In the genomic region with DNA sequence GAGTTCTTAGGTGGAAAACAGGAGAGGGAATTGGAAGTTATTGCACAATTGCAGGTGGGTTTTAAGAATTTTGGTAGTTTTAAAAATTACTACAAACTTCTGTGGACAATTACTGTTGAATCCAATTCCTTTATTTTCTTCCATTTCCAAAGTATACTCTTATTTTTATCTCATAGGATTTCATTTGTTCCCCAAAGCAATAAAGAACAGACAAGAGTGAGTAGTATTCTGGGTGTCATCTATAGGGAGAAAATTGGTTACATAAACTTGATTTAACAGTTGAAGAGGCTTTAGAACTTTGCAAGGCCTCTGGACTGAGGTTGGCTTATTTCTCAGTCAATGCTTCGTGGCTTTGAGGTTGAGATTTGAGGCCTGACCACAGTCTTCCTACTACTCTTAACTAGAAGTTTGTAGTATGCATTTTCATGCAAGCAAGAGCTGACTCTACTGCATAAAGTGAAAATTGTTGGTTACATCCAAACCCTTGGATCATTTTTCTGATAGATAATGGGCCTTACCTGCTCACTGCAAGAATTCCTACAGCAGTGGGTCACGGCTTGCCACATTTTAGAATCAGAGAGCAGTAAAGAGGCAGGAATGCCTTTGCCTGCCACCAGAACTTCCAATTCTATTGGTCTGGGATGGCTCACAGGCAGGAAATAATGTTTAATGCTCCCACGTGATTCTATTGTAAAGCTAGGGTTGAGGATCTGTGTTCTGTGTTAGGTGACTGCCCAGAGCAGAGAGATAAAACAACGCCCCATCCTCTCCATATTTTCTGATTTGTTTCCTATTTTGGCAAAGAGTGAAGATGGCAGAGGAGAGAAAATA, we compare ENCODE assay signal across 1 cellular context.
A peak's percentile ranks its signal among the peaks of the same experiment; 100 is the strongest.
TF ChIP-seq lines count a peak whose summit lies in the region.

No MANE protein-coding gene starts in this region.

TF ChIP-seq in HepG2, 621 proteins besides CTCF, POLR2A, EP300 and RAD21 (continued from another document and continues in another):
- TF ChIP-seq, protein P1, sequence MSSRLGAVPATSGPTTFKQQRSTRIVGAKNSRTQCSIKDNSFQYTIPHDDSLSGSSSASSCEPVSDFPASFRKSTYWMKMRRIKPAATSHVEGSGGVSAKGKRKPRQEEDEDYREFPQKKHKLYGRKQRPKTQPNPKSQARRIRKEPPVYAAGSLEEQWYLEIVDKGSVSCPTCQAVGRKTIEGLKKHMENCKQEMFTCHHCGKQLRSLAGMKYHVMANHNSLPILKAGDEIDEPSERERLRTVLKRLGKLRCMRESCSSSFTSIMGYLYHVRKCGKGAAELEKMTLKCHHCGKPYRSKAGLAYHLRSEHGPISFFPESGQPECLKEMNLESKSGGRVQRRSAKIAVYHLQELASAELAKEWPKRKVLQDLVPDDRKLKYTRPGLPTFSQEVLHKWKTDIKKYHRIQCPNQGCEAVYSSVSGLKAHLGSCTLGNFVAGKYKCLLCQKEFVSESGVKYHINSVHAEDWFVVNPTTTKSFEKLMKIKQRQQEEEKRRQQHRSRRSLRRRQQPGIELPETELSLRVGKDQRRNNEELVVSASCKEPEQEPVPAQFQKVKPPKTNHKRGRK (CRISPR knock-in tag; IDR thresholded peaks at IDR 0.05): peak; percentile 71; the same call in 1 of the 2 replicates
- TF ChIP-seq SMYD3 (CRISPR knock-in tag; IDR thresholded peaks at IDR 0.05): no peak
- TF ChIP-seq, protein P2, sequence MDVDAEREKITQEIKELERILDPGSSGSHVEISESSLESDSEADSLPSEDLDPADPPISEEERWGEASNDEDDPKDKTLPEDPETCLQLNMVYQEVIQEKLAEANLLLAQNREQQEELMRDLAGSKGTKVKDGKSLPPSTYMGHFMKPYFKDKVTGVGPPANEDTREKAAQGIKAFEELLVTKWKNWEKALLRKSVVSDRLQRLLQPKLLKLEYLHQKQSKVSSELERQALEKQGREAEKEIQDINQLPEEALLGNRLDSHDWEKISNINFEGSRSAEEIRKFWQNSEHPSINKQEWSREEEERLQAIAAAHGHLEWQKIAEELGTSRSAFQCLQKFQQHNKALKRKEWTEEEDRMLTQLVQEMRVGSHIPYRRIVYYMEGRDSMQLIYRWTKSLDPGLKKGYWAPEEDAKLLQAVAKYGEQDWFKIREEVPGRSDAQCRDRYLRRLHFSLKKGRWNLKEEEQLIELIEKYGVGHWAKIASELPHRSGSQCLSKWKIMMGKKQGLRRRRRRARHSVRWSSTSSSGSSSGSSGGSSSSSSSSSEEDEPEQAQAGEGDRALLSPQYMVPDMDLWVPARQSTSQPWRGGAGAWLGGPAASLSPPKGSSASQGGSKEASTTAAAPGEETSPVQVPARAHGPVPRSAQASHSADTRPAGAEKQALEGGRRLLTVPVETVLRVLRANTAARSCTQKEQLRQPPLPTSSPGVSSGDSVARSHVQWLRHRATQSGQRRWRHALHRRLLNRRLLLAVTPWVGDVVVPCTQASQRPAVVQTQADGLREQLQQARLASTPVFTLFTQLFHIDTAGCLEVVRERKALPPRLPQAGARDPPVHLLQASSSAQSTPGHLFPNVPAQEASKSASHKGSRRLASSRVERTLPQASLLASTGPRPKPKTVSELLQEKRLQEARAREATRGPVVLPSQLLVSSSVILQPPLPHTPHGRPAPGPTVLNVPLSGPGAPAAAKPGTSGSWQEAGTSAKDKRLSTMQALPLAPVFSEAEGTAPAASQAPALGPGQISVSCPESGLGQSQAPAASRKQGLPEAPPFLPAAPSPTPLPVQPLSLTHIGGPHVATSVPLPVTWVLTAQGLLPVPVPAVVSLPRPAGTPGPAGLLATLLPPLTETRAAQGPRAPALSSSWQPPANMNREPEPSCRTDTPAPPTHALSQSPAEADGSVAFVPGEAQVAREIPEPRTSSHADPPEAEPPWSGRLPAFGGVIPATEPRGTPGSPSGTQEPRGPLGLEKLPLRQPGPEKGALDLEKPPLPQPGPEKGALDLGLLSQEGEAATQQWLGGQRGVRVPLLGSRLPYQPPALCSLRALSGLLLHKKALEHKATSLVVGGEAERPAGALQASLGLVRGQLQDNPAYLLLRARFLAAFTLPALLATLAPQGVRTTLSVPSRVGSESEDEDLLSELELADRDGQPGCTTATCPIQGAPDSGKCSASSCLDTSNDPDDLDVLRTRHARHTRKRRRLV (CRISPR knock-in tag; IDR thresholded peaks at IDR 0.05): 0 out of 2 replicates have a peak, but pooled peaks have one; percentile 18
- peak; percentile 66; the same call in 1 of the 2 replicates for TF ChIP-seq MTF2 (CRISPR knock-in tag; IDR thresholded peaks at IDR 0.05; ENCODE audit: borderline replicate concordance)
- TF ChIP-seq, protein P3, sequence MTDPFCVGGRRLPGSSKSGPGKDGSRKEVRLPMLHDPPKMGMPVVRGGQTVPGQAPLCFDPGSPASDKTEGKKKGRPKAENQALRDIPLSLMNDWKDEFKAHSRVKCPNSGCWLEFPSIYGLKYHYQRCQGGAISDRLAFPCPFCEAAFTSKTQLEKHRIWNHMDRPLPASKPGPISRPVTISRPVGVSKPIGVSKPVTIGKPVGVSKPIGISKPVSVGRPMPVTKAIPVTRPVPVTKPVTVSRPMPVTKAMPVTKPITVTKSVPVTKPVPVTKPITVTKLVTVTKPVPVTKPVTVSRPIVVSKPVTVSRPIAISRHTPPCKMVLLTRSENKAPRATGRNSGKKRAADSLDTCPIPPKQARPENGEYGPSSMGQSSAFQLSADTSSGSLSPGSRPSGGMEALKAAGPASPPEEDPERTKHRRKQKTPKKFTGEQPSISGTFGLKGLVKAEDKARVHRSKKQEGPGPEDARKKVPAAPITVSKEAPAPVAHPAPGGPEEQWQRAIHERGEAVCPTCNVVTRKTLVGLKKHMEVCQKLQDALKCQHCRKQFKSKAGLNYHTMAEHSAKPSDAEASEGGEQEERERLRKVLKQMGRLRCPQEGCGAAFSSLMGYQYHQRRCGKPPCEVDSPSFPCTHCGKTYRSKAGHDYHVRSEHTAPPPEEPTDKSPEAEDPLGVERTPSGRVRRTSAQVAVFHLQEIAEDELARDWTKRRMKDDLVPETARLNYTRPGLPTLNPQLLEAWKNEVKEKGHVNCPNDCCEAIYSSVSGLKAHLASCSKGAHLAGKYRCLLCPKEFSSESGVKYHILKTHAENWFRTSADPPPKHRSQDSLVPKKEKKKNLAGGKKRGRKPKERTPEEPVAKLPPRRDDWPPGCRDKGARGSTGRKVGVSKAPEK (CRISPR knock-in tag; IDR thresholded peaks at IDR 0.05; ENCODE audit: borderline replicate concordance): peak; percentile 47; the same call in 1 of the 2 replicates
- TF ChIP-seq, protein P4, sequence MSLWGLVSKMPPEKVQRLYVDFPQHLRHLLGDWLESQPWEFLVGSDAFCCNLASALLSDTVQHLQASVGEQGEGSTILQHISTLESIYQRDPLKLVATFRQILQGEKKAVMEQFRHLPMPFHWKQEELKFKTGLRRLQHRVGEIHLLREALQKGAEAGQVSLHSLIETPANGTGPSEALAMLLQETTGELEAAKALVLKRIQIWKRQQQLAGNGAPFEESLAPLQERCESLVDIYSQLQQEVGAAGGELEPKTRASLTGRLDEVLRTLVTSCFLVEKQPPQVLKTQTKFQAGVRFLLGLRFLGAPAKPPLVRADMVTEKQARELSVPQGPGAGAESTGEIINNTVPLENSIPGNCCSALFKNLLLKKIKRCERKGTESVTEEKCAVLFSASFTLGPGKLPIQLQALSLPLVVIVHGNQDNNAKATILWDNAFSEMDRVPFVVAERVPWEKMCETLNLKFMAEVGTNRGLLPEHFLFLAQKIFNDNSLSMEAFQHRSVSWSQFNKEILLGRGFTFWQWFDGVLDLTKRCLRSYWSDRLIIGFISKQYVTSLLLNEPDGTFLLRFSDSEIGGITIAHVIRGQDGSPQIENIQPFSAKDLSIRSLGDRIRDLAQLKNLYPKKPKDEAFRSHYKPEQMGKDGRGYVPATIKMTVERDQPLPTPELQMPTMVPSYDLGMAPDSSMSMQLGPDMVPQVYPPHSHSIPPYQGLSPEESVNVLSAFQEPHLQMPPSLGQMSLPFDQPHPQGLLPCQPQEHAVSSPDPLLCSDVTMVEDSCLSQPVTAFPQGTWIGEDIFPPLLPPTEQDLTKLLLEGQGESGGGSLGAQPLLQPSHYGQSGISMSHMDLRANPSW (CRISPR knock-in tag; IDR thresholded peaks at IDR 0.05; ENCODE audit: borderline replicate concordance): no peak
- TF ChIP-seq MIER2 (CRISPR knock-in tag; IDR thresholded peaks at IDR 0.05): 0 out of 2 replicates have a peak, but pooled peaks have one; percentile 38
- 0 out of 2 replicates have a peak, but pooled peaks have one; percentile 22 for TF ChIP-seq ISX (CRISPR knock-in tag; conservative IDR thresholded peaks at IDR 0.05)
- TF ChIP-seq ZFY (CRISPR knock-in tag; IDR thresholded peaks at IDR 0.05): peak; percentile 59
- TF ChIP-seq, protein P5, sequence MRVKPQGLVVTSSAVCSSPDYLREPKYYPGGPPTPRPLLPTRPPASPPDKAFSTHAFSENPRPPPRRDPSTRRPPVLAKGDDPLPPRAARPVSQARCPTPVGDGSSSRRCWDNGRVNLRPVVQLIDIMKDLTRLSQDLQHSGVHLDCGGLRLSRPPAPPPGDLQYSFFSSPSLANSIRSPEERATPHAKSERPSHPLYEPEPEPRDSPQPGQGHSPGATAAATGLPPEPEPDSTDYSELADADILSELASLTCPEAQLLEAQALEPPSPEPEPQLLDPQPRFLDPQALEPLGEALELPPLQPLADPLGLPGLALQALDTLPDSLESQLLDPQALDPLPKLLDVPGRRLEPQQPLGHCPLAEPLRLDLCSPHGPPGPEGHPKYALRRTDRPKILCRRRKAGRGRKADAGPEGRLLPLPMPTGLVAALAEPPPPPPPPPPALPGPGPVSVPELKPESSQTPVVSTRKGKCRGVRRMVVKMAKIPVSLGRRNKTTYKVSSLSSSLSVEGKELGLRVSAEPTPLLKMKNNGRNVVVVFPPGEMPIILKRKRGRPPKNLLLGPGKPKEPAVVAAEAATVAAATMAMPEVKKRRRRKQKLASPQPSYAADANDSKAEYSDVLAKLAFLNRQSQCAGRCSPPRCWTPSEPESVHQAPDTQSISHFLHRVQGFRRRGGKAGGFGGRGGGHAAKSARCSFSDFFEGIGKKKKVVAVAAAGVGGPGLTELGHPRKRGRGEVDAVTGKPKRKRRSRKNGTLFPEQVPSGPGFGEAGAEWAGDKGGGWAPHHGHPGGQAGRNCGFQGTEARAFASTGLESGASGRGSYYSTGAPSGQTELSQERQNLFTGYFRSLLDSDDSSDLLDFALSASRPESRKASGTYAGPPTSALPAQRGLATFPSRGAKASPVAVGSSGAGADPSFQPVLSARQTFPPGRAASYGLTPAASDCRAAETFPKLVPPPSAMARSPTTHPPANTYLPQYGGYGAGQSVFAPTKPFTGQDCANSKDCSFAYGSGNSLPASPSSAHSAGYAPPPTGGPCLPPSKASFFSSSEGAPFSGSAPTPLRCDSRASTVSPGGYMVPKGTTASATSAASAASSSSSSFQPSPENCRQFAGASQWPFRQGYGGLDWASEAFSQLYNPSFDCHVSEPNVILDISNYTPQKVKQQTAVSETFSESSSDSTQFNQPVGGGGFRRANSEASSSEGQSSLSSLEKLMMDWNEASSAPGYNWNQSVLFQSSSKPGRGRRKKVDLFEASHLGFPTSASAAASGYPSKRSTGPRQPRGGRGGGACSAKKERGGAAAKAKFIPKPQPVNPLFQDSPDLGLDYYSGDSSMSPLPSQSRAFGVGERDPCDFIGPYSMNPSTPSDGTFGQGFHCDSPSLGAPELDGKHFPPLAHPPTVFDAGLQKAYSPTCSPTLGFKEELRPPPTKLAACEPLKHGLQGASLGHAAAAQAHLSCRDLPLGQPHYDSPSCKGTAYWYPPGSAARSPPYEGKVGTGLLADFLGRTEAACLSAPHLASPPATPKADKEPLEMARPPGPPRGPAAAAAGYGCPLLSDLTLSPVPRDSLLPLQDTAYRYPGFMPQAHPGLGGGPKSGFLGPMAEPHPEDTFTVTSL (CRISPR knock-in tag; IDR thresholded peaks at IDR 0.05; ENCODE audit: borderline replicate concordance): no peak
- TF ChIP-seq, protein P6, sequence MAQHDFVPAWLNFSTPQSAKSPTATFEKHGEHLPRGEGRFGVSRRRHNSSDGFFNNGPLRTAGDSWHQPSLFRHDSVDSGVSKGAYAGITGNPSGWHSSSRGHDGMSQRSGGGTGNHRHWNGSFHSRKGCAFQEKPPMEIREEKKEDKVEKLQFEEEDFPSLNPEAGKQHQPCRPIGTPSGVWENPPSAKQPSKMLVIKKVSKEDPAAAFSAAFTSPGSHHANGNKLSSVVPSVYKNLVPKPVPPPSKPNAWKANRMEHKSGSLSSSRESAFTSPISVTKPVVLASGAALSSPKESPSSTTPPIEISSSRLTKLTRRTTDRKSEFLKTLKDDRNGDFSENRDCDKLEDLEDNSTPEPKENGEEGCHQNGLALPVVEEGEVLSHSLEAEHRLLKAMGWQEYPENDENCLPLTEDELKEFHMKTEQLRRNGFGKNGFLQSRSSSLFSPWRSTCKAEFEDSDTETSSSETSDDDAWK (CRISPR knock-in tag; IDR thresholded peaks at IDR 0.05): no peak
- TF ChIP-seq ZC3H4 (CRISPR knock-in tag; IDR thresholded peaks at IDR 0.05; ENCODE audit: borderline replicate concordance): peak; percentile 78; the same call in 1 of the 2 replicates
- no peak for TF ChIP-seq ZNF879 (CRISPR knock-in tag; IDR thresholded peaks at IDR 0.05)
- TF ChIP-seq, protein P7, sequence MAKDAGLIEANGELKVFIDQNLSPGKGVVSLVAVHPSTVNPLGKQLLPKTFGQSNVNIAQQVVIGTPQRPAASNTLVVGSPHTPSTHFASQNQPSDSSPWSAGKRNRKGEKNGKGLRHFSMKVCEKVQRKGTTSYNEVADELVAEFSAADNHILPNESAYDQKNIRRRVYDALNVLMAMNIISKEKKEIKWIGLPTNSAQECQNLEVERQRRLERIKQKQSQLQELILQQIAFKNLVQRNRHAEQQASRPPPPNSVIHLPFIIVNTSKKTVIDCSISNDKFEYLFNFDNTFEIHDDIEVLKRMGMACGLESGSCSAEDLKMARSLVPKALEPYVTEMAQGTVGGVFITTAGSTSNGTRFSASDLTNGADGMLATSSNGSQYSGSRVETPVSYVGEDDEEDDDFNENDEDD (CRISPR knock-in tag; IDR thresholded peaks at IDR 0.05; ENCODE audit: borderline replicate concordance): 0 out of 2 replicates have a peak, but pooled peaks have one; percentile 23
- TF ChIP-seq CBX5 (CRISPR knock-in tag; IDR thresholded peaks at IDR 0.05; ENCODE audit: borderline replicate concordance): no peak
- TF ChIP-seq HMGA1 (CRISPR knock-in tag; conservative IDR thresholded peaks at IDR 0.05): no peak
- TF ChIP-seq, protein P8, sequence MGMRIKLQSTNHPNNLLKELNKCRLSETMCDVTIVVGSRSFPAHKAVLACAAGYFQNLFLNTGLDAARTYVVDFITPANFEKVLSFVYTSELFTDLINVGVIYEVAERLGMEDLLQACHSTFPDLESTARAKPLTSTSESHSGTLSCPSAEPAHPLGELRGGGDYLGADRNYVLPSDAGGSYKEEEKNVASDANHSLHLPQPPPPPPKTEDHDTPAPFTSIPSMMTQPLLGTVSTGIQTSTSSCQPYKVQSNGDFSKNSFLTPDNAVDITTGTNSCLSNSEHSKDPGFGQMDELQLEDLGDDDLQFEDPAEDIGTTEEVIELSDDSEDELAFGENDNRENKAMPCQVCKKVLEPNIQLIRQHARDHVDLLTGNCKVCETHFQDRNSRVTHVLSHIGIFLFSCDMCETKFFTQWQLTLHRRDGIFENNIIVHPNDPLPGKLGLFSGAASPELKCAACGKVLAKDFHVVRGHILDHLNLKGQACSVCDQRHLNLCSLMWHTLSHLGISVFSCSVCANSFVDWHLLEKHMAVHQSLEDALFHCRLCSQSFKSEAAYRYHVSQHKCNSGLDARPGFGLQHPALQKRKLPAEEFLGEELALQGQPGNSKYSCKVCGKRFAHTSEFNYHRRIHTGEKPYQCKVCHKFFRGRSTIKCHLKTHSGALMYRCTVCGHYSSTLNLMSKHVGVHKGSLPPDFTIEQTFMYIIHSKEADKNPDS (CRISPR knock-in tag; IDR thresholded peaks at IDR 0.05): 0 out of 2 replicates have a peak, but pooled peaks have one; percentile 59
- TF ChIP-seq ZNF260 (CRISPR knock-in tag; IDR thresholded peaks at IDR 0.05; ENCODE audit: borderline replicate concordance, low read depth): no peak
